Comparison of ENCODE assay signal across 23 cellular contexts in the genomic region with DNA sequence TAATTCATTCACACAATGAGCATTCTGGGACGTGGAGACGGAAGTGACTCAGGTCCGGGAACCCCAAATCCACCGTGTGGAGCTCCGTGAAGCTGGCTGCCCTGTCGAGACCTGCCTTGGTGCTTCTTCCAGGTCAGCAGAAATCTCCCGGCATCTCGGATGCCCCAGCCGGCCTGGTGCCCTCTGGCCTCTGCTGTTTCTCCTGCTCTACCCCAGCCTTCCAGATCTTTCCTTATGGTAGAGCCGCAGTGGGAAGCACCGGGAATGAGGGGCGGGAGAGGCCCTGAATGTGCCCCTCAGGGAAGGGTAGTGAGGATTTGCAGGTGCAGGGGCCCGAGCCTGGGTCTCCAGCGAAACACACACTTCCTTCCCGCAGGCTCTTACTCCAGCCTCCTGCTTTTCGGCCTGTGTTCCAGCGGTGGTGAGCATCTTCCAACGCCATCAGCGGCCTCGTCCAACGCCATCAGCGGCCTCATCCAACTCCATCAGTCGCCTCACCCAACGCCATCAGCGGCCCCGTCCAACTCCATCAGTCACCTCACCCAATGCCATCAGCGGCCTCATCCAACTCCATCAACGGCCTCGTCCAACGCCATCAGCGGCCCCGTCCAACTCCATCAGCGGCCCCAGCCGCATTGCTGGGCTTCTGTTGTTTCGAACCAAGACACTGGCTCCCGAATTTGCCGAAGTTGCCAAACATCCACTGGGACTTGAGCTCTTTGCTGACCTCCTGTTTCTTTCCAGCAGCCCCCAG. TPM values are rescaled to one million over a fixed set of nuclear protein-coding genes. Genes with fewer than 3 reads are reported as not detected.
DNase-seq lines count a peak whose midpoint lies in the region; ATAC-seq, FAIRE-seq and TF ChIP-seq lines count a peak whose summit lies in the region.
"Had no signal": no experiment of that assay in that cellular context is flagged by ENCODE, and none has a peak within 500 bp of the region (broad histone marks: within the 10 kb centered on the region; RNA-seq: fewer than 3 reads in every experiment).

No MANE protein-coding gene starts in this region.

- H3K4me3 ChIP-seq in kidney (ENCODE audit: low read length in 2 of 2) = no peak overlapping the region
- no peak overlapping the region for H3K4me3 ChIP-seq in neuronal stem cell (ENCODE audit: low read length in 2 of 2)
- H3K4me3 ChIP-seq: GM12878, GM23338 had no signal

- DNase-seq in H9 = no peak
- peak; percentile 56 for DNase-seq in kidney
- no peak for DNase-seq in neuronal stem cell (ENCODE audit: low spot score)
- no peak for DNase-seq in GM20000 (ENCODE audit: low spot score)
- no peak for DNase-seq in NOMO-1 treated with DMSO at 0.1 percent for 48 hours (lab: John Stamatoyannopoulos, UW; ENCODE audit: unreplicated experiment)
- no peak for DNase-seq in hepatic stellate cell (ENCODE audit: low spot score)
- DNase-seq: ACHN; BE2C; C1 segment of cervical spinal cord; CD4-positive, CD25-positive, alpha-beta regulatory T cell; CD8-positive, alpha-beta memory T cell; COR-L47; DMS 273 treated with DMSO at 0.1 percent for 48 hours; DMS53; DND-41; EL; IMR-90 had no signal

- no peaks in the 10 kb centered on the region for H4K20me1 ChIP-seq in H9 (ENCODE audit: control insufficient read depth, insufficient read depth, insufficient read length)

- H2BK120ac ChIP-seq in H9 (ENCODE audit: low read depth, low read length, poor library complexity, severe bottlenecking) (no peak overlapping the region), neuronal stem cell (ENCODE audit: low read depth, low read length) (no peak overlapping the region)

- H3K4me1 Mint-ChIP-seq in H9 = peaks cover 11 to 22% of the 10 kb centered on the region in 2 experiments
- peaks cover 6% of the 10 kb centered on the region for H3K4me1 Mint-ChIP-seq in activated T-helper 17 cell treated with anti-CD3 and anti-CD28 coated beads, Interleukin-2, amount 50 U/mL, for 72 hours

- H2AK5ac ChIP-seq in H9 (ENCODE audit: insufficient read length, low read length) (no peak overlapping the region), neuronal stem cell (ENCODE audit: low read depth, low read length) (peak overlapping the region; percentile 63)

- H2BK5ac ChIP-seq in H9 (ENCODE audit: insufficient read length, low read length) (no peak overlapping the region), neuronal stem cell (ENCODE audit: low read length) (no peak overlapping the region)

- H4K8ac ChIP-seq in H9 (replicated peaks; ENCODE audit: insufficient read length, low read depth, low read length) = no peak overlapping the region
- H4K8ac ChIP-seq in neuronal stem cell (ENCODE audit: low read depth, low read length) = no peak overlapping the region

- H2BK12ac ChIP-seq in H9 (ENCODE audit: insufficient read length, low read depth, low read length) (no peak overlapping the region), neuronal stem cell (ENCODE audit: low read length) (no peak overlapping the region)

- H3K79me1 ChIP-seq in H9 (ENCODE audit: insufficient read depth, low read depth, low read length, poor library complexity, severe bottlenecking) (no peaks in the 10 kb centered on the region), neuronal stem cell (ENCODE audit: low read depth, low read length) (peaks cover 6% of the 10 kb centered on the region)

- no peak overlapping the region for H3K4me2 ChIP-seq in H9 (ENCODE audit: insufficient read depth, insufficient read length, low read length)
- no peak overlapping the region for H3K4me2 ChIP-seq in neuronal stem cell (ENCODE audit: insufficient read depth, low read length, poor library complexity, severe bottlenecking)
- H3K4me2 ChIP-seq: GM23338 had no signal

- intact Hi-C loops in kidney (cut with DNase I) = no loop called here

- H3K23me2 ChIP-seq in H9 (ENCODE audit: insufficient read length, low read depth, low read length, poor library complexity, severe bottlenecking) = no peaks in the 10 kb centered on the region

- no peaks in the 10 kb centered on the region; the same call in 1 of the 2 replicates for H3K4me1 ChIP-seq in H9 (ENCODE audit: insufficient read depth, low read length)
- no peaks in the 10 kb centered on the region for H3K4me1 ChIP-seq in kidney (ENCODE audit: control insufficient read depth in 1 of 2, insufficient read depth in 1 of 2, low read depth in 1 of 2, low read length in 2 of 2)
- peaks cover 16 to 22% of the 10 kb centered on the region in 2 donors for H3K4me1 ChIP-seq in neuronal stem cell (ENCODE audit: control insufficient read depth in 2 of 2, insufficient read depth in 1 of 2, low read depth in 1 of 2, low read length in 2 of 2)
- H3K4me1 ChIP-seq: BE2C had no signal

- no CpG with 5 or more reads among the region's 37 CpGs for WGBS in H9 (ENCODE audit: extremely low coverage, insufficient read length, low lambda C conversion rate)
- no CpG with 5 or more reads among the region's 37 CpGs for WGBS in neuronal stem cell (ENCODE audit: extremely low coverage in 2 of 2, insufficient read length in 2 of 2, insufficient replicate concordance in 1 of 2), 2 donors

- no peak for ATAC-seq in activated T-helper 17 cell treated with anti-CD3 and anti-CD28 coated beads, Interleukin-2, amount 50 U/mL, for 72 hours (replicated peaks)
- ATAC-seq: GM12878, GM23338 had no signal

- no peaks in the 10 kb centered on the region for H3K9me3 ChIP-seq in H9 (ENCODE audit: control insufficient read depth, low read depth, low read length)
- no peaks in the 10 kb centered on the region for H3K9me3 ChIP-seq in kidney (ENCODE audit: control insufficient read depth in 1 of 2, low read length in 2 of 2)
- peaks cover 0 to 1% of the 10 kb centered on the region in 2 donors for H3K9me3 ChIP-seq in neuronal stem cell (replicated peaks in 1 of 2; ENCODE audit: control insufficient read depth in 2 of 2, insufficient read depth in 1 of 2, low read depth in 1 of 2, low read length in 2 of 2)
- H3K9me3 ChIP-seq: BE2C had no signal

- H3K36me3 ChIP-seq in kidney (ENCODE audit: control insufficient read depth in 1 of 2, insufficient read depth in 2 of 2, low read length in 2 of 2) (no peaks in the 10 kb centered on the region), neuronal stem cell (replicated peaks in 1 of 2; ENCODE audit: control insufficient read depth in 2 of 2, insufficient read depth in 2 of 2, low read length in 2 of 2) (peaks cover 0 to 4% of the 10 kb centered on the region in 2 donors)
- H3K36me3 ChIP-seq: BE2C had no signal

- H3K27me3 ChIP-seq in H9 (ENCODE audit: insufficient read depth, low read length) (no peaks in the 10 kb centered on the region), neuronal stem cell (ENCODE audit: control insufficient read depth in 3 of 3, insufficient read depth in 3 of 3, low read depth in 1 of 3, low read length in 3 of 3) (no peaks in the 10 kb centered on the region)
- H3K27me3 ChIP-seq: BE2C had no signal

- H2BK20ac ChIP-seq in H9 (ENCODE audit: low read depth, low read length, poor library complexity, severe bottlenecking) = no peak overlapping the region

- H3K27ac Mint-ChIP-seq in H9 = peak overlapping the region in 2 of 3 experiments; percentile 32 to 61; a peak in 2 of 7 replicates
- peak overlapping the region; percentile 48 for H3K27ac Mint-ChIP-seq in activated T-helper 17 cell treated with anti-CD3 and anti-CD28 coated beads, Interleukin-2, amount 50 U/mL, for 72 hours
- H3K27ac Mint-ChIP-seq: CD4-positive, CD25-positive, alpha-beta regulatory T cell; GM23338 had no signal

- H3T11ph ChIP-seq in H9 (ENCODE audit: low read length) = no peak overlapping the region

- no peak overlapping the region for H4K5ac ChIP-seq in H9 (ENCODE audit: insufficient read length, low read depth, low read length)

- H3K4ac ChIP-seq in H9 (ENCODE audit: low read depth, low read length) (no peak overlapping the region), neuronal stem cell (ENCODE audit: low read length) (no peak overlapping the region)

- H3K27me3 Mint-ChIP-seq in H9 (ENCODE audit: low read depth) = no peaks in the 10 kb centered on the region; the same call in none of the 2 replicates
- H3K27me3 Mint-ChIP-seq in activated T-helper 17 cell treated with anti-CD3 and anti-CD28 coated beads, Interleukin-2, amount 50 U/mL, for 72 hours = no peaks in the 10 kb centered on the region
- H3K27me3 Mint-ChIP-seq: CD4-positive, CD25-positive, alpha-beta regulatory T cell; CD8-positive, alpha-beta memory T cell had no signal

- no peak for FAIRE-seq in kidney (lab: Jason Lieb, UNC)
- FAIRE-seq: A204.1, GM12878, GM19239, H54 had no signal

- H3K9ac ChIP-seq in H9 (ENCODE audit: extremely low read depth, insufficient read length, low read length) = no peak overlapping the region
- no peak overlapping the region for H3K9ac ChIP-seq in kidney (ENCODE audit: low read length in 2 of 2)
- H3K9ac ChIP-seq in neuronal stem cell (ENCODE audit: low read depth, low read length, poor library complexity) = no peak overlapping the region

- no peak overlapping the region for H2AFZ ChIP-seq in H9 (ENCODE audit: low read length)
- no peak overlapping the region for H2AFZ ChIP-seq in neuronal stem cell (ENCODE audit: low read length)
- H2AFZ ChIP-seq: GM23338 had no signal

- TF ChIP-seq CTCF in H9 (conservative IDR thresholded peaks at IDR 0.05) (no peak), kidney (IDR thresholded peaks at IDR 0.05; ENCODE audit: borderline replicate concordance, extremely low read depth, insufficient read depth) (no peak), GM20000 (IDR thresholded peaks at IDR 0.05; ENCODE audit: extremely low read depth, missing control alignments) (no peak)

- no peak overlapping the region for H4K91ac ChIP-seq in H9 (ENCODE audit: insufficient read length, low read depth, low read length)
- no peak overlapping the region for H4K91ac ChIP-seq in neuronal stem cell (ENCODE audit: low read depth, low read length, poor library complexity)

- no peak overlapping the region for H3K14ac ChIP-seq in H9 (ENCODE audit: insufficient read depth, low read length)
- H3K14ac ChIP-seq in neuronal stem cell (ENCODE audit: low read length) = peak overlapping the region; percentile 21

- no peak overlapping the region for H3K56ac ChIP-seq in H9 (ENCODE audit: insufficient read length, low read depth, low read length)

- peaks cover 0 to 5% of the 10 kb centered on the region in 2 experiments; a peak in 1 of 5 replicates for H3K9me3 Mint-ChIP-seq in H9
- H3K9me3 Mint-ChIP-seq in activated T-helper 17 cell treated with anti-CD3 and anti-CD28 coated beads, Interleukin-2, amount 50 U/mL, for 72 hours = no peaks in the 10 kb centered on the region
- H3K9me3 Mint-ChIP-seq: CD4-positive, CD25-positive, alpha-beta regulatory T cell; CD8-positive, alpha-beta memory T cell had no signal

- H3K23ac ChIP-seq in H9 (ENCODE audit: insufficient read length, low read depth, low read length) = no peak overlapping the region
- H3K23ac ChIP-seq in neuronal stem cell (ENCODE audit: low read depth, low read length, poor library complexity) = peak overlapping the region; percentile 65

- no peak overlapping the region for H3K4me3 Mint-ChIP-seq in H9
- no peak overlapping the region for H3K4me3 Mint-ChIP-seq in activated T-helper 17 cell treated with anti-CD3 and anti-CD28 coated beads, Interleukin-2, amount 50 U/mL, for 72 hours
- H3K4me3 Mint-ChIP-seq: CD4-positive, CD25-positive, alpha-beta regulatory T cell; CD8-positive, alpha-beta memory T cell; GM23338 had no signal

- H3K36me3 Mint-ChIP-seq in H9 (ENCODE audit: insufficient read depth in 1 of 3, low read depth in 3 of 3) = peaks cover 16 to 35% (median 30%) of the 10 kb centered on the region in 3 experiments
- peaks cover 18% of the 10 kb centered on the region for H3K36me3 Mint-ChIP-seq in activated T-helper 17 cell treated with anti-CD3 and anti-CD28 coated beads, Interleukin-2, amount 50 U/mL, for 72 hours (ENCODE audit: low read depth)

- H2BK15ac ChIP-seq in H9 (ENCODE audit: low read depth, low read length) (no peak overlapping the region), neuronal stem cell (ENCODE audit: low read length) (peak overlapping the region; percentile 58)

- H3K18ac ChIP-seq in H9 (ENCODE audit: insufficient read length, low read depth, low read length) (no peak overlapping the region), neuronal stem cell (ENCODE audit: low read length) (peak overlapping the region; percentile 38)

- no peaks in the 10 kb centered on the region for H3K79me2 ChIP-seq in H9 (ENCODE audit: insufficient read depth, low read length)

- no peak overlapping the region for H3K27ac ChIP-seq in H9 (ENCODE audit: insufficient read length, low read depth, low read length)
- no peak overlapping the region for H3K27ac ChIP-seq in kidney (ENCODE audit: low read depth in 2 of 2, low read length in 2 of 2)
- no peak overlapping the region for H3K27ac ChIP-seq in neuronal stem cell (replicated peaks; ENCODE audit: low read length)

RNA-seq across cellular contexts. Expression of a gene that starts 57.1 kb away (rescaled TPM):
- total RNA-seq in H9 (2021) (34.3 and 35.8 TPM in 2 replicates), kidney (53.0 TPM)
- total RNA-seq in activated T-helper 17 cell treated with anti-CD3 and anti-CD28 coated beads, Interleukin-2, amount 50 U/mL, for 72 hours = 10 to 100 TPM; 11.9 to 28.1 TPM
- polyA plus RNA-seq in kidney (ENCODE audit: insufficient read depth, low read depth, low replicate concordance) = 14.1 TPM
- polyA plus RNA-seq in neuronal stem cell (2013, experiment 1 of 2) = 6.2 TPM
- 5.7 TPM for polyA plus RNA-seq in neuronal stem cell (2013, experiment 2 of 2)
- polyA plus RNA-seq: CD4-positive, CD25-positive, alpha-beta regulatory T cell had no signal
